9 cellular contexts compared by ENCODE assay signal in genomic region chr5:157540124-157540523, GRCh38. TPM values are rescaled to one million over a fixed set of nuclear protein-coding genes. Genes with fewer than 3 reads are reported as not detected.
DNase-seq lines count a peak whose midpoint lies in the region; ATAC-seq and TF ChIP-seq lines count a peak whose summit lies in the region.
"Had no signal": no experiment of that assay in that cellular context is flagged by ENCODE, and none has a peak within 500 bp of the region (broad histone marks: within the 10 kb centered on the region; RNA-seq: fewer than 3 reads in every experiment).

No MANE protein-coding gene starts in this region.

- H3K4me3 ChIP-seq in OCI-LY7 (ENCODE audit: low read depth, low read length, poor library complexity, severe bottlenecking): no peak overlapping the region
- H3K4me3 ChIP-seq in esophagus muscularis mucosa: no peak overlapping the region
- H3K4me3 ChIP-seq in stomach smooth muscle (ENCODE audit: low read length in 2 of 2): peak overlapping the region in 1 of 2 donors; percentile 62

- CTCF ChIA-PET in OCI-LY7 (lab: Charles Lee; ENCODE audit: unreplicated experiment): no interaction called here

- no peak for DNase-seq in activated T-cell treated with anti-CD3 and anti-CD28 coated beads, Interleukin-2, amount 50 U/mL, for 72 hours
- DNase-seq in activated T-cell treated with anti-CD3 and anti-CD28 coated beads, Interleukin-2, amount 50 U/mL, for 1 hour: no peak
- DNase-seq in OCI-LY7 (ENCODE audit: low spot score) (peak; percentile 14), esophagus muscularis mucosa (ENCODE audit: extremely low spot score) (no peak), pons (ENCODE audit: low spot score) (no peak), RKO (ENCODE audit: low spot score) (no peak)
- no peak for DNase-seq in central memory CD4-positive, alpha-beta T cell

- no TSS peak for BruUV-seq in OCI-LY7 (replicated peaks; lab: Mats Ljungman, UMichigan)

- peaks cover 22% of the 10 kb centered on the region; the same call in 1 of the 2 replicates for H3K79me2 ChIP-seq in OCI-LY7 (ENCODE audit: insufficient read depth, low read depth, low read length)

- intact Hi-C loops in OCI-LY7 (cut with micrococcal nuclease; ENCODE audit: unreplicated experiment): loop anchor here (1.0 to 2.0 kb wide), 2 partner anchors 35 to 38 kb away; partner anchors contain the start of gene ADAM19
- intact Hi-C loops in esophagus muscularis mucosa (cut with DNase I): no loop called here

- H3K9me3 Mint-ChIP-seq in activated T-cell treated with anti-CD3 and anti-CD28 coated beads, Interleukin-2, amount 50 U/mL, for 72 hours: no peaks in the 10 kb centered on the region

- peaks cover 68% of the 10 kb centered on the region for H3K4me1 Mint-ChIP-seq in activated T-cell treated with anti-CD3 and anti-CD28 coated beads, Interleukin-2, amount 50 U/mL, for 72 hours (ENCODE audit: low read depth)

- H3K36me3 Mint-ChIP-seq in activated T-cell treated with anti-CD3 and anti-CD28 coated beads, Interleukin-2, amount 50 U/mL, for 72 hours (ENCODE audit: insufficient read depth in 2 of 2): peaks cover 10% of the 10 kb centered on the region in 2 donors

- no peak for TF ChIP-seq EP300 in esophagus muscularis mucosa (IDR thresholded peaks at IDR 0.05)

- no peak for TF ChIP-seq POLR2A in esophagus muscularis mucosa (IDR thresholded peaks at IDR 0.05; ENCODE audit: low read depth)

- H3K9ac ChIP-seq in stomach smooth muscle (ENCODE audit: low read length in 2 of 2): peak overlapping the region; percentile 7 to 55

- ATAC-seq in activated T-cell treated with anti-CD3 and anti-CD28 coated beads, Interleukin-2, amount 50 U/mL, for 72 hours (replicated peaks in 1 of 2): no peak
- ATAC-seq: PC-3 had no signal

- H3K36me3 ChIP-seq in OCI-LY7 (ENCODE audit: insufficient read depth, low read length) (peaks cover 23% of the 10 kb centered on the region), esophagus muscularis mucosa (peaks cover 0 to 15% (median 10%) of the 10 kb centered on the region in 4 donors), stomach smooth muscle (ENCODE audit: control insufficient read depth in 2 of 2, insufficient read depth in 2 of 2, low read length in 2 of 2) (peaks cover 14 to 21% of the 10 kb centered on the region in 2 donors)

- H3K27ac Mint-ChIP-seq in activated T-cell treated with anti-CD3 and anti-CD28 coated beads, Interleukin-2, amount 50 U/mL, for 72 hours: peak overlapping the region; percentile 69

- H3K27ac ChIP-seq in OCI-LY7 (ENCODE audit: low read depth, low read length, poor library complexity, severe bottlenecking): no peak overlapping the region
- H3K27ac ChIP-seq in esophagus muscularis mucosa (replicated peaks in 1 of 4): peak overlapping the region; percentile 84 to 88 (median 87)
- peak overlapping the region; percentile 84 for H3K27ac ChIP-seq in stomach smooth muscle (ENCODE audit: low read length)

- H3K9me2 ChIP-seq in OCI-LY7 (ENCODE audit: insufficient read depth, low read length): no peaks in the 10 kb centered on the region

- H3K4me2 ChIP-seq in OCI-LY7 (ENCODE audit: low read length): peak overlapping the region; percentile 59

- peaks cover 37% of the 10 kb centered on the region for H3K4me1 ChIP-seq in OCI-LY7 (ENCODE audit: insufficient read depth, low read length, poor library complexity, severe bottlenecking)
- H3K4me1 ChIP-seq in esophagus muscularis mucosa: peaks cover 47 to 97% (median 90%) of the 10 kb centered on the region in 4 donors
- H3K4me1 ChIP-seq in stomach smooth muscle (ENCODE audit: control insufficient read depth, insufficient read depth, low read length): peaks cover 79% of the 10 kb centered on the region

- H2AFZ ChIP-seq in OCI-LY7 (ENCODE audit: low read length): peak overlapping the region; percentile 67; the same call in 1 of the 2 replicates

- H3K9me3 ChIP-seq in OCI-LY7 (ENCODE audit: low read length): no peaks in the 10 kb centered on the region
- no peaks in the 10 kb centered on the region for H3K9me3 ChIP-seq in esophagus muscularis mucosa
- H3K9me3 ChIP-seq in stomach smooth muscle (ENCODE audit: control insufficient read depth in 2 of 2, low read length in 2 of 2): no peaks in the 10 kb centered on the region

- peak overlapping the region; percentile 63 to 76 for H3K4me3 Mint-ChIP-seq in activated T-cell treated with anti-CD3 and anti-CD28 coated beads, Interleukin-2, amount 50 U/mL, for 72 hours

- H3K27me3 Mint-ChIP-seq in activated T-cell treated with anti-CD3 and anti-CD28 coated beads, Interleukin-2, amount 50 U/mL, for 72 hours (ENCODE audit: low read depth): no peaks in the 10 kb centered on the region

- POLR2A ChIA-PET in OCI-LY7 (lab: Charles Lee): interaction anchor here (0.7 to 1.7 kb wide), 7 partner anchors 11 to 37 kb away, joined by 3 to 4 read pairs (median 3); no protein-coding TSS in a partner anchor

- H4K20me1 ChIP-seq in OCI-LY7 (ENCODE audit: insufficient read depth, low read length): no peaks in the 10 kb centered on the region

- 98% methylated on average over 2 of the region's 2 CpGs for WGBS in esophagus muscularis mucosa

- H3K27me3 ChIP-seq in esophagus muscularis mucosa (no peaks in the 10 kb centered on the region), stomach smooth muscle (ENCODE audit: control insufficient read depth in 1 of 2, insufficient read depth in 2 of 2, low read length in 2 of 2) (no peaks in the 10 kb centered on the region)

- TF ChIP-seq CTCF in OCI-LY7 (conservative IDR thresholded peaks at IDR 0.05; ENCODE audit: low read length) (no peak), esophagus muscularis mucosa (IDR thresholded peaks at IDR 0.05) (no peak)

RNA-seq across cellular contexts. Expression of gene ADAM19, which starts 35.5 kb away (rescaled TPM):
- total RNA-seq in activated T-cell treated with anti-CD3 and anti-CD28 coated beads, Interleukin-2, amount 50 U/mL, for 72 hours: 100 to 1,000 TPM in 1 of 2 donors, 10 to 100 TPM in 1; 50.2 to 127 TPM
- 19.0 and 24.2 TPM in 2 replicates for total RNA-seq in OCI-LY7 (2014; rRNA removed; shearing (Covaris generic))
- total RNA-seq in OCI-LY7 (2022) (78.3 and 103 TPM in 2 replicates), esophagus muscularis mucosa (10 to 100 TPM; 25.0 to 43.6 (median 28.1) TPM)
